In genomic region chr14:23056257-23056955, GRCh38 we compare ENCODE assay signal across 1 cellular context.
A peak's percentile ranks its signal among the peaks of the same experiment; 100 is the strongest.
TF ChIP-seq lines count a peak whose summit lies in the region.

No MANE protein-coding gene starts in this region.

TF ChIP-seq in K562, 482 proteins besides CTCF, POLR2A, EP300 and RAD21 (continues in another document):
- TF ChIP-seq SMARCA5 (IDR thresholded peaks at IDR 0.05) (0 out of 2 replicates have a peak, but pooled peaks have one; percentile 54), CBFA2T2 (conservative IDR thresholded peaks at IDR 0.05) (0 out of 2 replicates have a peak, but pooled peaks have one; percentile 5), BHLHE40 (IDR thresholded peaks at IDR 0.05; ENCODE audit: low read length) (peak; percentile 35; the same call in 1 of the 2 replicates), KDM1A (IDR thresholded peaks at IDR 0.05) (0 out of 4 replicates have a peak, but pooled peaks of 1 of the 2 experiments have one; percentile 33), FOXJ2 (tag; IDR thresholded peaks at IDR 0.05) (no peak), ZBTB40 (IDR thresholded peaks at IDR 0.05) (peak; percentile 11; the same call in 1 of the 2 replicates), ZBTB40 (CRISPR knock-in tag; IDR thresholded peaks at IDR 0.05) (no peak), ARHGAP35 (IDR thresholded peaks at IDR 0.05; ENCODE audit: partially characterized antibody) (no peak), CREM (IDR thresholded peaks at IDR 0.05; ENCODE audit: low read depth) (no peak), MTA3 (IDR thresholded peaks at IDR 0.05; ENCODE audit: borderline replicate concordance) (peak; percentile 26; the same call in 1 of the 2 replicates), FOXJ3 (CRISPR knock-in tag; IDR thresholded peaks at IDR 0.05) (no peak), LARP7 (IDR thresholded peaks at IDR 0.05) (0 out of 2 replicates have a peak, but pooled peaks have one; percentile 58), RBFOX2 (IDR thresholded peaks at IDR 0.05; ENCODE audit: low read depth, low read length) (peak; percentile 40; the same call in 1 of the 2 replicates), SMARCE1 (IDR thresholded peaks at IDR 0.05) (peak; percentile 46; the same call in 1 of the 2 replicates), NRF1 (conservative IDR thresholded peaks at IDR 0.05 in 1 of 2, IDR thresholded peaks at IDR 0.05 in 1 of 2) (peak; percentile 19 to 44; a peak in 3 of 4 replicates), JUN (IDR thresholded peaks at IDR 0.05; ENCODE audit: borderline replicate concordance, low read depth, low read length) (peak; percentile 40; the same call in 1 of the 2 replicates), JUN (CRISPR knock-in tag; IDR thresholded peaks at IDR 0.05; ENCODE audit: borderline replicate concordance) (no peak), ZNF143 (CRISPR knock-in tag; IDR thresholded peaks at IDR 0.05) (no peak), SUPT5H (IDR thresholded peaks at IDR 0.05) (peak; percentile 41; the same call in 1 of the 2 replicates), ARID1B (IDR thresholded peaks at IDR 0.05) (peak; percentile 41), CCAR2 (IDR thresholded peaks at IDR 0.05; ENCODE audit: low read depth, low read length) (no peak), MGA (IDR thresholded peaks at IDR 0.05) (peak; percentile 56; the same call in 1 of the 2 replicates), GTF2A2 (tag; IDR thresholded peaks at IDR 0.05) (no peak), EGR1 (conservative IDR thresholded peaks at IDR 0.05) (peak; percentile 88), TBL1XR1 (IDR thresholded peaks at IDR 0.05; ENCODE audit: low read length in 2 of 2) (peak in 1 of 2 experiments; percentile 42; a peak in 1 of 4 replicates), SREBF2 (CRISPR knock-in tag; IDR thresholded peaks at IDR 0.05) (no peak), HLTF (IDR thresholded peaks at IDR 0.05) (peak; percentile 53; the same call in 1 of the 2 replicates), SMAD4 (CRISPR knock-in tag; conservative IDR thresholded peaks at IDR 0.05) (peak; percentile 78), EP400 (IDR thresholded peaks at IDR 0.05) (peak; percentile 55; the same call in 1 of the 2 replicates), YY1 (IDR thresholded peaks at IDR 0.05; ENCODE audit: borderline replicate concordance in 1 of 3, control insufficient read depth in 1 of 3, extremely low read depth in 1 of 3, insufficient read depth in 3 of 3, insufficient read length in 1 of 3, insufficient replicate concordance in 2 of 3, low read depth in 1 of 3, low read length in 2 of 3) (peak in 2 of 3 experiments; percentile 23 to 40), CREB1 (IDR thresholded peaks at IDR 0.05) (no peak), CREB1 (CRISPR knock-in tag; IDR thresholded peaks at IDR 0.05) (0 out of 2 replicates have a peak, but pooled peaks have one; percentile 20), ZBTB7A (IDR thresholded peaks at IDR 0.05; ENCODE audit: borderline replicate concordance, control insufficient read depth, low read depth, low read length) (peak; percentile 37; the same call in 1 of the 2 replicates), TARDBP (IDR thresholded peaks at IDR 0.05) (peak; percentile 80; the same call in 1 of the 2 replicates), BCOR (IDR thresholded peaks at IDR 0.05) (peak; percentile 57)
- TF ChIP-seq, protein P1, sequence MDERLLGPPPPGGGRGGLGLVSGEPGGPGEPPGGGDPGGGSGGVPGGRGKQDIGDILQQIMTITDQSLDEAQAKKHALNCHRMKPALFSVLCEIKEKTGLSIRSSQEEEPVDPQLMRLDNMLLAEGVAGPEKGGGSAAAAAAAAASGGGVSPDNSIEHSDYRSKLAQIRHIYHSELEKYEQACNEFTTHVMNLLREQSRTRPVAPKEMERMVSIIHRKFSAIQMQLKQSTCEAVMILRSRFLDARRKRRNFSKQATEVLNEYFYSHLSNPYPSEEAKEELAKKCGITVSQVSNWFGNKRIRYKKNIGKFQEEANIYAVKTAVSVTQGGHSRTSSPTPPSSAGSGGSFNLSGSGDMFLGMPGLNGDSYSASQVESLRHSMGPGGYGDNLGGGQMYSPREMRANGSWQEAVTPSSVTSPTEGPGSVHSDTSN (CRISPR knock-in tag; IDR thresholded peaks at IDR 0.05; ENCODE audit: low read depth), result no peak
- TF ChIP-seq, protein P1 (tag; conservative IDR thresholded peaks at IDR 0.05; ENCODE audit: low read depth), result peak; percentile 20; the same call in 1 of the 2 replicates
- TF ChIP-seq, protein P2, sequence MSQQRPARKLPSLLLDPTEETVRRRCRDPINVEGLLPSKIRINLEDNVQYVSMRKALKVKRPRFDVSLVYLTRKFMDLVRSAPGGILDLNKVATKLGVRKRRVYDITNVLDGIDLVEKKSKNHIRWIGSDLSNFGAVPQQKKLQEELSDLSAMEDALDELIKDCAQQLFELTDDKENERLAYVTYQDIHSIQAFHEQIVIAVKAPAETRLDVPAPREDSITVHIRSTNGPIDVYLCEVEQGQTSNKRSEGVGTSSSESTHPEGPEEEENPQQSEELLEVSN (IDR thresholded peaks at IDR 0.05; ENCODE audit: borderline replicate concordance in 1 of 2, extremely low read depth in 1 of 2, insufficient read depth in 1 of 2, insufficient read length in 1 of 2, low read depth in 1 of 2, low read length in 1 of 2, poor library complexity in 1 of 2, severe bottlenecking in 1 of 2), result peak; percentile 16 to 55
